Comparison of ENCODE assay signal across 41 cellular contexts in the genomic region with DNA sequence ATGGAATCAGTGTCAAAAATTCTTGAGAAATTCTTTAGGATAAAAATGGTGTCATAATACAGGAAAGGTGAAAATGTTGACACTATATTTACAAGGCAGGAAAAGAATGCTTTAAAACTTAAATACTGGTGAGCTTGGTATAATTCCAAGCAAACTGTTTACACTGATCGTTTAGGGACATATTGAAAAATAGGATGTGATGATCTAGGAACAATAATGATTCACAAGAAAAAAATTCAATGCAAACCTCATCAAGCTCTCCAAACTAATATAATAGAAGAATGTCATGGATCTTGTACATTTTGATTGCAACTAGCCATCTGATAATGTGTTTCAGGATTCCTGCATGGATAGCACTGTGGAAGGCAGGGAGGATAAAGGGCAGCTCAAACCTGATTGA.
"Had no signal": no experiment of that assay in that cellular context is flagged by ENCODE, and none has a peak within 500 bp of the region (broad histone marks: within the 10 kb centered on the region; RNA-seq: fewer than 3 reads in every experiment).

No MANE protein-coding gene starts in this region.

- H3K27ac Mint-ChIP-seq: activated naive CD4-positive, alpha-beta T cell treated with anti-CD3 and anti-CD28 coated beads for 36 hours; activated naive CD4-positive, alpha-beta T cell treated with anti-CD3 and anti-CD28 coated beads, Interleukin-2, amount 10 ng/mL, durations not matched to agents 7 days and 5 days; activated naive CD4-positive, alpha-beta T cell treated with anti-CD3 and anti-CD28 coated beads, Interleukin-2, amount 50 U/mL, for 24 hours; activated naive CD4-positive, alpha-beta T cell treated with anti-CD3 and anti-CD28 coated beads, Interleukin-2, amount 50 U/mL, for 72 hours; activated naive CD8-positive, alpha-beta T cell; activated naive CD8-positive, alpha-beta T cell treated with anti-CD3 and anti-CD28 coated beads for 36 hours; activated naive CD8-positive, alpha-beta T cell treated with anti-CD3 and anti-CD28 coated beads, Interleukin-2, amount 10 ng/mL, durations not matched to agents 7 days and 5 days; activated naive CD8-positive, alpha-beta T cell treated with anti-CD3 and anti-CD28 coated beads, Interleukin-2, amount 50 U/mL, for 24 hours; activated T-cell treated with anti-CD3 and anti-CD28 coated beads, Interleukin-2, amount 50 U/mL, for 24 hours; activated T-cell treated with anti-CD3 and anti-CD28 coated beads, Interleukin-2, amount 50 U/mL, for 72 hours; activated T-helper 1 cell treated with anti-CD3 and anti-CD28 coated beads, Interleukin-12 subunit alpha, Interleukin-12 subunit beta, Interleukin-2, Interleukin-4 antibody, amounts not matched to agents 30 ng/mL and 10 ng/mL and 1 ng/mL, durations not matched to agents 14 hours and 24 hours and 36 hours; activated T-helper 17 cell treated with anti-CD3 and anti-CD28 coated beads, Interleukin-2, amount 50 U/mL, for 72 hours; activated T-helper 2 cell treated with anti-CD3 and anti-CD28 coated beads, Interferon-gamma antibody, Interleukin-2, Interleukin-4, amounts not matched to agents 10 μg/mL and 5 μg/mL and 100 μg/mL, durations not matched to agents 14 hours and 24 hours and 36 hours; brain had no signal

- FAIRE-seq: astrocyte, bronchial epithelial cell had no signal

- H3K4me1 Mint-ChIP-seq: activated naive CD4-positive, alpha-beta T cell treated with anti-CD3 and anti-CD28 coated beads, Interleukin-2, amount 10 ng/mL, durations not matched to agents 7 days and 5 days; activated naive CD4-positive, alpha-beta T cell treated with anti-CD3 and anti-CD28 coated beads, Interleukin-2, amount 50 U/mL, for 24 hours; activated naive CD8-positive, alpha-beta T cell treated with anti-CD3 and anti-CD28 coated beads for 36 hours; activated naive CD8-positive, alpha-beta T cell treated with anti-CD3 and anti-CD28 coated beads, Interleukin-2, amount 10 ng/mL, durations not matched to agents 7 days and 5 days; activated naive CD8-positive, alpha-beta T cell treated with anti-CD3 and anti-CD28 coated beads, Interleukin-2, amount 50 U/mL, for 24 hours; activated T-helper 17 cell treated with anti-CD3 and anti-CD28 coated beads, Interleukin-2, amount 50 U/mL, for 72 hours; brain; central memory CD8-positive, alpha-beta T cell had no signal

- H3K4me1 ChIP-seq: adrenal gland, ascending aorta, body of pancreas, breast epithelium had no signal

- ATAC-seq: activated naive CD4-positive, alpha-beta T cell treated with anti-CD3 and anti-CD28 coated beads, Interleukin-2, amount 50 U/mL, for 72 hours; activated naive CD8-positive, alpha-beta T cell treated with anti-CD3 and anti-CD28 coated beads, Interleukin-2, amount 50 U/mL, for 24 hours; activated T-cell treated with anti-CD3 and anti-CD28 coated beads, Interleukin-2, amount 50 U/mL, for 4 hours; activated T-cell treated with anti-CD3 and anti-CD28 coated beads, Interleukin-2, amount 50 U/mL, for 72 hours; activated T-helper 17 cell treated with anti-CD3 and anti-CD28 coated beads, Interleukin-2, amount 50 U/mL, for 72 hours; body of pancreas had no signal

- H3K4me3 ChIP-seq: adrenal gland, ascending aorta, body of pancreas, breast epithelium, cardiac muscle cell had no signal

- H3K36me3 Mint-ChIP-seq: activated naive CD4-positive, alpha-beta T cell treated with anti-CD3 and anti-CD28 coated beads, Interleukin-2, amount 10 ng/mL, durations not matched to agents 7 days and 5 days; activated naive CD4-positive, alpha-beta T cell treated with anti-CD3 and anti-CD28 coated beads, Interleukin-2, amount 50 U/mL, for 24 hours; activated naive CD4-positive, alpha-beta T cell treated with anti-CD3 and anti-CD28 coated beads, Interleukin-2, amount 50 U/mL, for 72 hours; activated naive CD8-positive, alpha-beta T cell; activated naive CD8-positive, alpha-beta T cell treated with anti-CD3 and anti-CD28 coated beads for 36 hours; activated naive CD8-positive, alpha-beta T cell treated with anti-CD3 and anti-CD28 coated beads, Interleukin-2, amount 10 ng/mL, durations not matched to agents 7 days and 5 days; brain had no signal

- H3K9me3 ChIP-seq: adrenal gland, ascending aorta, body of pancreas, breast epithelium had no signal

- H3K27me3 Mint-ChIP-seq: activated naive CD4-positive, alpha-beta T cell treated with anti-CD3 and anti-CD28 coated beads, Interleukin-2, amount 10 ng/mL, durations not matched to agents 7 days and 5 days; activated naive CD4-positive, alpha-beta T cell treated with anti-CD3 and anti-CD28 coated beads, Interleukin-2, amount 50 U/mL, for 24 hours; activated naive CD8-positive, alpha-beta T cell; activated naive CD8-positive, alpha-beta T cell treated with anti-CD3 and anti-CD28 coated beads for 36 hours; activated naive CD8-positive, alpha-beta T cell treated with anti-CD3 and anti-CD28 coated beads, Interleukin-2, amount 10 ng/mL, durations not matched to agents 7 days and 5 days; activated naive CD8-positive, alpha-beta T cell treated with anti-CD3 and anti-CD28 coated beads, Interleukin-2, amount 50 U/mL, for 24 hours; activated T-cell treated with anti-CD3 and anti-CD28 coated beads, Interleukin-2, amount 50 U/mL, for 24 hours; activated T-helper 17 cell treated with anti-CD3 and anti-CD28 coated beads, Interleukin-2, amount 50 U/mL, for 72 hours; brain; central memory CD8-positive, alpha-beta T cell had no signal

- H3K27ac ChIP-seq: adrenal gland, ascending aorta, body of pancreas, brain microvascular endothelial cell, breast epithelium, cardiac muscle cell had no signal

- DNase-seq: activated effector memory CD4-positive, alpha-beta T cell treated with anti-CD3 and anti-CD28 coated beads, Interleukin-2, amount 50 U/mL, for 16 hours; activated effector memory CD4-positive, alpha-beta T cell treated with Interleukin-2 at 50 U/mL for 16 hours; activated gamma-delta T cell; activated gamma-delta T cell treated with Interleukin-2 at 50 U/mL for 16 hours; activated naive CD4-positive, alpha-beta T cell; activated naive CD4-positive, alpha-beta T cell treated with anti-CD3 and anti-CD28 coated beads for 36 hours; activated naive CD4-positive, alpha-beta T cell treated with anti-CD3 and anti-CD28 coated beads, Interleukin-2, amount 10 ng/mL, durations not matched to agents 7 days and 5 days; activated naive CD4-positive, alpha-beta T cell treated with anti-CD3 and anti-CD28 coated beads, Interleukin-2, amount 50 U/mL, for 16 hours; activated naive CD4-positive, alpha-beta T cell treated with Interleukin-2 at 50 U/mL for 16 hours; activated naive CD8-positive, alpha-beta T cell treated with anti-CD3 and anti-CD28 coated beads for 36 hours; activated naive CD8-positive, alpha-beta T cell treated with anti-CD3 and anti-CD28 coated beads, Interleukin-2, amount 10 ng/mL, durations not matched to agents 7 days and 5 days; activated naive CD8-positive, alpha-beta T cell treated with anti-CD3 and anti-CD28 coated beads, Interleukin-2, amount 50 U/mL, for 24 hours; activated T-cell treated with anti-CD3 and anti-CD28 coated beads for 4 hours; activated T-cell treated with anti-CD3 and anti-CD28 coated beads, Interleukin-2, amount 50 U/mL, for 1 hour; activated T-cell treated with anti-CD3 and anti-CD28 coated beads, Interleukin-2, amount 50 U/mL, for 24 hours; activated T-cell treated with anti-CD3 and anti-CD28 coated beads, Interleukin-2, amount 50 U/mL, for 4 hours; activated T-cell treated with anti-CD3 and anti-CD28 coated beads, Interleukin-2, amount 50 U/mL, for 48 hours; activated T-cell treated with anti-CD3 and anti-CD28 coated beads, Interleukin-2, amount 50 U/mL, for 72 hours; adrenal gland; amniotic stem cell; amygdala; anterior cingulate cortex; aorta; body of pancreas; brain microvascular endothelial cell; caudate nucleus; central memory CD4-positive, alpha-beta T cell; cerebellar nuclear complex had no signal

- H3K27me3 ChIP-seq: adrenal gland, ascending aorta, body of pancreas, brain microvascular endothelial cell, breast epithelium, cardiac muscle cell had no signal

- H3K9me3 Mint-ChIP-seq: activated naive CD4-positive, alpha-beta T cell treated with anti-CD3 and anti-CD28 coated beads for 36 hours; activated naive CD8-positive, alpha-beta T cell treated with anti-CD3 and anti-CD28 coated beads, Interleukin-2, amount 10 ng/mL, durations not matched to agents 7 days and 5 days; activated T-helper 1 cell treated with anti-CD3 and anti-CD28 coated beads, Interleukin-12 subunit alpha, Interleukin-12 subunit beta, Interleukin-2, Interleukin-4 antibody, amounts not matched to agents 30 ng/mL and 10 ng/mL and 1 ng/mL, durations not matched to agents 14 hours and 24 hours and 36 hours; activated T-helper 17 cell treated with anti-CD3 and anti-CD28 coated beads, Interleukin-2, amount 50 U/mL, for 72 hours; brain had no signal

- H3K4me3 Mint-ChIP-seq: activated naive CD4-positive, alpha-beta T cell treated with anti-CD3 and anti-CD28 coated beads for 36 hours; activated naive CD4-positive, alpha-beta T cell treated with anti-CD3 and anti-CD28 coated beads, Interleukin-2, amount 10 ng/mL, durations not matched to agents 7 days and 5 days; activated naive CD4-positive, alpha-beta T cell treated with anti-CD3 and anti-CD28 coated beads, Interleukin-2, amount 50 U/mL, for 24 hours; activated naive CD8-positive, alpha-beta T cell; activated naive CD8-positive, alpha-beta T cell treated with anti-CD3 and anti-CD28 coated beads for 36 hours; activated naive CD8-positive, alpha-beta T cell treated with anti-CD3 and anti-CD28 coated beads, Interleukin-2, amount 10 ng/mL, durations not matched to agents 7 days and 5 days; activated naive CD8-positive, alpha-beta T cell treated with anti-CD3 and anti-CD28 coated beads, Interleukin-2, amount 50 U/mL, for 24 hours; activated T-cell treated with anti-CD3 and anti-CD28 coated beads, Interleukin-2, amount 50 U/mL, for 24 hours; activated T-cell treated with anti-CD3 and anti-CD28 coated beads, Interleukin-2, amount 50 U/mL, for 4 hours; activated T-cell treated with anti-CD3 and anti-CD28 coated beads, Interleukin-2, amount 50 U/mL, for 72 hours; activated T-helper 1 cell treated with anti-CD3 and anti-CD28 coated beads, Interleukin-12 subunit alpha, Interleukin-12 subunit beta, Interleukin-2, Interleukin-4 antibody, amounts not matched to agents 30 ng/mL and 10 ng/mL and 1 ng/mL, durations not matched to agents 14 hours and 24 hours and 36 hours; activated T-helper 17 cell treated with anti-CD3 and anti-CD28 coated beads, Interleukin-2, amount 50 U/mL, for 72 hours; brain; central memory CD8-positive, alpha-beta T cell had no signal

- H3K36me3 ChIP-seq: adrenal gland, ascending aorta, brain microvascular endothelial cell, breast epithelium, cardiac muscle cell had no signal
